Comparison of ENCODE assay signal across 14 cellular contexts in genomic region chr19:6730941-6731670, GRCh38. TPM values are rescaled to one million over a fixed set of nuclear protein-coding genes. Genes with fewer than 3 reads are reported as not detected.
A peak's percentile ranks its signal among the peaks of the same experiment; 100 is the strongest.
DNase-seq lines count a peak whose midpoint lies in the region; ATAC-seq, FAIRE-seq and TF ChIP-seq lines count a peak whose summit lies in the region.
"Had no signal": no experiment of that assay in that cellular context is flagged by ENCODE, and none has a peak within 500 bp of the region (broad histone marks: within the 10 kb centered on the region; RNA-seq: fewer than 3 reads in every experiment).

No MANE protein-coding gene starts in this region.

- no peak for TF ChIP-seq POLR2A in HCT116 (IDR thresholded peaks at IDR 0.05; ENCODE audit: borderline replicate concordance, extremely low read depth, insufficient read depth, insufficient read length)
- no peak for TF ChIP-seq POLR2A in HepG2 (IDR thresholded peaks at IDR 0.05; ENCODE audit: insufficient read depth in 1 of 2, low read depth in 2 of 2, low read length in 2 of 2)
- no peak for TF ChIP-seq POLR2A in stomach (IDR thresholded peaks at IDR 0.05)

- H3K36me3 ChIP-seq in HCT116 (ENCODE audit: control insufficient read depth in 1 of 2, insufficient read depth in 2 of 2, low read length in 2 of 2) (no peaks in the 10 kb centered on the region; a peak in 2 of 4 replicates), HepG2 (replicated peaks in 1 of 2; ENCODE audit: control insufficient read depth in 1 of 2, insufficient read depth in 2 of 2, low read length in 2 of 2) (peaks cover 0 to 2% of the 10 kb centered on the region in 2 experiments; a peak in 2 of 5 replicates), stomach (peaks cover 10 to 50% (median 37%) of the 10 kb centered on the region in 4 donors), H7 (replicated peaks; ENCODE audit: control insufficient read depth, insufficient read depth, low read length) (peaks cover 2% of the 10 kb centered on the region)

- H3K4me2 ChIP-seq in HCT116 (ENCODE audit: low read length) = peak overlapping the region; percentile 23
- H3K4me2 ChIP-seq in HepG2 (ENCODE audit: low read depth, low read length) = peak overlapping the region; percentile 56; the same call in 1 of the 2 replicates
- H3K4me2 ChIP-seq: PC-9 had no signal

- H4K20me1 ChIP-seq in HCT116 (ENCODE audit: insufficient read depth) (no peaks in the 10 kb centered on the region), HepG2 (ENCODE audit: insufficient read depth, low read length) (no peaks in the 10 kb centered on the region)

- no peaks in the 10 kb centered on the region for H3K27me3 ChIP-seq in HCT116 (ENCODE audit: insufficient read depth, low read length)
- H3K27me3 ChIP-seq in HepG2 (ENCODE audit: control insufficient read depth in 1 of 2, insufficient read depth in 2 of 2, low read length in 2 of 2) = no peaks in the 10 kb centered on the region
- no peaks in the 10 kb centered on the region for H3K27me3 ChIP-seq in stomach
- H3K27me3 ChIP-seq in H7 (ENCODE audit: control insufficient read depth, insufficient read depth, low read length) = no peaks in the 10 kb centered on the region

- TF ChIP-seq EP300 in HepG2 (IDR thresholded peaks at IDR 0.05; ENCODE audit: low read depth in 2 of 2, low read length in 2 of 2) = no peak
- no peak for TF ChIP-seq EP300 in HepG2 (CRISPR knock-in tag; IDR thresholded peaks at IDR 0.05; ENCODE audit: borderline replicate concordance)
- TF ChIP-seq EP300 in stomach (IDR thresholded peaks at IDR 0.05) = no peak

- CTCF ChIA-PET in HCT116 (lab: Charles Lee) (no interaction called here), HepG2 (lab: Yijun Ruan, JAX; ENCODE audit: low intra/inter-chr PET ratio, low total read pairs) (no interaction called here)

- TF ChIP-seq RAD21 in HCT116 (IDR thresholded peaks at IDR 0.05; ENCODE audit: low read depth) = no peak
- TF ChIP-seq RAD21 in HepG2 (CRISPR knock-in tag; IDR thresholded peaks at IDR 0.05) = no peak

- RAD21 ChIA-PET in HCT116 (lab: Charles Lee; ENCODE audit: low non-redundant PET in 1 of 2, low total read pairs in 2 of 2, uncharacterized antibody in 2 of 2, unreplicated experiment in 2 of 2) = interaction anchor here in 1 of 2 experiments (0.7 kb wide), 1 partner anchor 182 kb away, joined by 7 read pairs; no protein-coding TSS in a partner anchor

- H3K9ac ChIP-seq in HCT116 (ENCODE audit: low read length) (no peak overlapping the region), HepG2 (ENCODE audit: insufficient read depth, low read depth, low read length) (peak overlapping the region; percentile 43; the same call in 1 of the 2 replicates)

- no peak for TF ChIP-seq CTCF in 22Rv1 (IDR thresholded peaks at IDR 0.05)
- no peak for TF ChIP-seq CTCF in HCT116 (IDR thresholded peaks at IDR 0.05 in 2 of 3, conservative IDR thresholded peaks at IDR 0.05 in 1 of 3; ENCODE audit: borderline replicate concordance in 1 of 3, insufficient read depth in 1 of 3, low read depth in 2 of 3, low read length in 2 of 3)
- TF ChIP-seq CTCF in HepG2 (CRISPR knock-in tag; IDR thresholded peaks at IDR 0.05) = no peak
- TF ChIP-seq CTCF in stomach (IDR thresholded peaks at IDR 0.05) = no peak

- peaks cover 9% of the 10 kb centered on the region for H3K79me2 ChIP-seq in HCT116 (ENCODE audit: insufficient read depth, low read length)
- peaks cover 11% of the 10 kb centered on the region for H3K79me2 ChIP-seq in HepG2 (ENCODE audit: insufficient read depth, low read length)

- no peak for FAIRE-seq in HepG2 (lab: Jason Lieb, UNC)

- H3K4me3 ChIP-seq in HCT116 (replicated peaks in 1 of 2; ENCODE audit: low read depth in 1 of 2, low read length in 2 of 2) (no peak overlapping the region), HepG2 (replicated peaks in 1 of 3; ENCODE audit: insufficient read depth in 1 of 3, low read depth in 2 of 3, low read length in 3 of 3) (peak overlapping the region in 2 of 3 experiments; percentile 44 to 48; a peak in 3 of 6 replicates), stomach (peak overlapping the region in 3 of 4 donors; percentile 22 to 28 (median 27)), H7 (ENCODE audit: insufficient read depth, low read depth, low read length) (no peak overlapping the region)
- H3K4me3 ChIP-seq: PC-9 had no signal

- H2AFZ ChIP-seq in HCT116 (ENCODE audit: low read depth, low read length, poor library complexity, severe bottlenecking) = no peak overlapping the region
- H2AFZ ChIP-seq in HepG2 (ENCODE audit: low read length) = no peak overlapping the region
- H2AFZ ChIP-seq: PC-9 had no signal

- H3K27ac ChIP-seq in 22Rv1 = 0 out of 2 replicates have a peak overlapping the region, but pooled peaks have one; percentile 34
- peak overlapping the region; percentile 45; the same call in 1 of the 2 replicates for H3K27ac ChIP-seq in HCT116 (ENCODE audit: low read depth, low read length)
- H3K27ac ChIP-seq in HepG2 (ENCODE audit: extremely low read length, insufficient read depth, low read length) = peak overlapping the region; percentile 44
- H3K27ac ChIP-seq in stomach = peak overlapping the region in 4 of 5 donors; percentile 48 to 77 (median 62)
- H3K27ac ChIP-seq: PC-9 had no signal

- H3K9me3 ChIP-seq in HCT116 (ENCODE audit: control insufficient read depth in 1 of 2, insufficient read depth in 1 of 2, low read depth in 1 of 2, low read length in 2 of 2) (no peaks in the 10 kb centered on the region), HepG2 (ENCODE audit: low read length) (no peaks in the 10 kb centered on the region), stomach (no peaks in the 10 kb centered on the region)

- POLR2A ChIA-PET in HCT116 (lab: Charles Lee) = interaction anchor here (0.6 kb wide), 2 partner anchors 37 to 128 kb away, joined by 4 to 5 read pairs; no protein-coding TSS in a partner anchor
- POLR2A ChIA-PET in HepG2 (lab: Yijun Ruan, JAX) = interaction anchor here (1.0 to 3.8 kb wide), 10 partner anchors 7 to 56 kb away, joined by 3 to 187 read pairs (median 6); partner anchors contain the start of genes C3 and GPR108

- in situ Hi-C loops in HepG2 (cut with HindIII; ENCODE audit: extremely low pct_ligation_motif_present, low pct_unique_long_range_greater_than_20kb) = no loop called here

- BruUV-seq in HCT116 (replicated peaks; lab: Mats Ljungman, UMichigan) (no TSS peak), HepG2 (replicated peaks; lab: Mats Ljungman, UMichigan) (no TSS peak)

- 81% methylated on average over 22 of the region's 30 CpGs for WGBS in HepG2 (ENCODE audit: low lambda C conversion rate)
- WGBS in stomach, 5 donors = 70 to 90% (median 79%) methylated on average over 17 to 30 of the region's 30 CpGs

- H3K4me1 ChIP-seq in HCT116 (ENCODE audit: control insufficient read depth in 1 of 2, insufficient read depth in 2 of 2, low read length in 2 of 2) (peaks cover 12 to 24% of the 10 kb centered on the region in 2 experiments), HepG2 (ENCODE audit: insufficient read depth, low read length) (peaks cover 71% of the 10 kb centered on the region), stomach (peaks cover 21 to 43% (median 26%) of the 10 kb centered on the region in 4 donors)

- peak; percentile 37 for ATAC-seq in HCT116
- peak; percentile 9 for ATAC-seq in HepG2

- DNase-seq in HCT116 (ENCODE audit: low read depth, low spot score) (no peak), HepG2 (ENCODE audit: low spot score) (no peak), stomach (no peak), A172 (ENCODE audit: low spot score) (no peak), occipital lobe (lab: John Stamatoyannopoulos, UW) (no peak), H7 (no peak)
- DNase-seq: COR-L47, MM.1S, NCI-H1092 treated with DMSO at 0.1 percent for 48 hours, NCI-H1694, NCI-H510A treated with DMSO at 0.1 percent for 48 hours, PC-9 had no signal

- intact Hi-C loops in HCT116 (cut with micrococcal nuclease) = no loop called here
- intact Hi-C loops in HepG2 (cut with micrococcal nuclease; ENCODE audit: unreplicated experiment) = loop anchor here (1.0 to 10.0 kb wide), 2 partner anchors 11 to 1144 kb away; partner anchors contain the start of genes C3 and PRR36
- intact Hi-C loops in stomach (cut with DNase I; ENCODE audit: low total_unique reads) = loop anchor here (10.0 kb wide), 1 partner anchor 134 kb away; no protein-coding TSS in a partner anchor

- no peaks in the 10 kb centered on the region for H3K9me2 ChIP-seq in HCT116 (ENCODE audit: insufficient read depth)

RNA-seq across cellular contexts. Expression of gene GPR108, which starts 6.3 kb away (rescaled TPM):
- total RNA-seq in HCT116 (2021; ENCODE audit: unreplicated experiment) = 75.0 TPM
- polyA plus RNA-seq in HCT116 (2012) = 89.6 and 104 TPM in 2 replicates
- 24.1 and 36.4 TPM in 2 replicates for total RNA-seq in HepG2 (2016; rRNA removed; fragmentation: Illumina TruSeq; extraction: Trizol)
- total RNA-seq in HepG2 (2016; cell fraction: cytosol; rRNA removed; fragmentation: Illumina TruSeq; extraction: Trizol; ENCODE audit: low read depth) = 38.0 and 46.7 TPM in 2 replicates
- total RNA-seq in HepG2 (2016; cell fraction: insoluble cytoplasmic fraction; rRNA removed; fragmentation: Illumina TruSeq; extraction: Trizol) = 17.4 and 36.4 TPM in 2 replicates
- total RNA-seq in HepG2 (2016; cell fraction: membrane; rRNA removed; fragmentation: Illumina TruSeq; extraction: Trizol) = 50.7 and 59.0 TPM in 2 replicates
- 28.9 and 37.5 TPM in 2 replicates for total RNA-seq in HepG2 (2016; cell fraction: nucleus; rRNA removed; fragmentation: Illumina TruSeq; extraction: Trizol)
- 63.0 and 69.7 TPM in 2 replicates for polyA plus RNA-seq in HepG2 (2011; rRNA removed)
- polyA plus RNA-seq in HepG2 (2011; cell fraction: cytosol; rRNA removed) = 52.1 and 59.5 TPM in 2 replicates
- polyA plus RNA-seq in HepG2 (2011; cell fraction: nucleus; rRNA removed) = 207 and 243 TPM in 2 replicates
- polyA plus RNA-seq in HepG2 (2012) = 28.8 and 45.1 TPM in 2 replicates
- 45.8 and 48.0 TPM in 2 replicates for polyA plus RNA-seq in HepG2 (2016; cell fraction: cytosol; fragmentation: Illumina TruSeq; extraction: Trizol; ENCODE audit: low read depth)
- polyA plus RNA-seq in HepG2 (2016; cell fraction: insoluble cytoplasmic fraction; fragmentation: Illumina TruSeq; extraction: Trizol; ENCODE audit: low read depth) = 22.1 and 29.5 TPM in 2 replicates
- 52.9 and 59.3 TPM in 2 replicates for polyA plus RNA-seq in HepG2 (2016; cell fraction: membrane; fragmentation: Illumina TruSeq; extraction: Trizol; ENCODE audit: low read depth)
- 87.3 and 93.9 TPM in 2 replicates for polyA plus RNA-seq in HepG2 (2016; cell fraction: nucleus; fragmentation: Illumina TruSeq; extraction: Trizol; ENCODE audit: insufficient read depth, low read depth)
- 154 and 189 TPM in 2 replicates for polyA minus RNA-seq in HepG2 (2011; rRNA and poly(A)+ RNA removed; ENCODE audit: low replicate concordance)
- 18.7 and 18.9 TPM in 2 replicates for polyA minus RNA-seq in HepG2 (2011; cell fraction: cytosol; rRNA and poly(A)+ RNA removed)
- 28.3 and 32.7 TPM in 2 replicates for polyA minus RNA-seq in HepG2 (2011; cell fraction: nucleus; rRNA and poly(A)+ RNA removed)
- total RNA-seq in stomach = 10 to 100 TPM; 28.1 to 78.6 (median 54.2) TPM
- 100 to 1,000 TPM in 1 of 3 donors, 10 to 100 TPM in 2; 59.9 to 132 (median 64.4) TPM for polyA plus RNA-seq in stomach
- total RNA-seq in A172 (2014; rRNA removed; shearing (Covaris generic)) = 57.8 and 62.3 TPM in 2 replicates
- total RNA-seq in occipital lobe = 11.2 TPM
- 60.7 and 61.7 TPM in 2 replicates for total RNA-seq in H7 (2014; rRNA removed; shearing (Covaris generic))

RNA-seq across cellular contexts. Expression of gene TRIP10, which starts 8.4 kb away (rescaled TPM):
- 111 TPM for total RNA-seq in HCT116 (2021; ENCODE audit: unreplicated experiment)
- 109 and 120 TPM in 2 replicates for polyA plus RNA-seq in HCT116 (2012)
- total RNA-seq in HepG2 (2016; rRNA removed; fragmentation: Illumina TruSeq; extraction: Trizol) = 24.1 and 32.5 TPM in 2 replicates
- 14.5 and 17.4 TPM in 2 replicates for total RNA-seq in HepG2 (2016; cell fraction: cytosol; rRNA removed; fragmentation: Illumina TruSeq; extraction: Trizol; ENCODE audit: low read depth)
- total RNA-seq in HepG2 (2016; cell fraction: insoluble cytoplasmic fraction; rRNA removed; fragmentation: Illumina TruSeq; extraction: Trizol) = 21.0 and 35.2 TPM in 2 replicates
- 24.2 and 24.9 TPM in 2 replicates for total RNA-seq in HepG2 (2016; cell fraction: membrane; rRNA removed; fragmentation: Illumina TruSeq; extraction: Trizol)
- total RNA-seq in HepG2 (2016; cell fraction: nucleus; rRNA removed; fragmentation: Illumina TruSeq; extraction: Trizol) = 15.8 and 19.9 TPM in 2 replicates
- polyA plus RNA-seq in HepG2 (2011; rRNA removed) = 33.2 and 39.4 TPM in 2 replicates
- 27.2 and 31.9 TPM in 2 replicates for polyA plus RNA-seq in HepG2 (2011; cell fraction: cytosol; rRNA removed)
- 93.2 and 99.5 TPM in 2 replicates for polyA plus RNA-seq in HepG2 (2011; cell fraction: nucleus; rRNA removed)
- 45.5 and 60.4 TPM in 2 replicates for polyA plus RNA-seq in HepG2 (2012)
- polyA plus RNA-seq in HepG2 (2016; cell fraction: cytosol; fragmentation: Illumina TruSeq; extraction: Trizol; ENCODE audit: low read depth) = 20.7 and 22.0 TPM in 2 replicates
- 32.6 and 39.0 TPM in 2 replicates for polyA plus RNA-seq in HepG2 (2016; cell fraction: insoluble cytoplasmic fraction; fragmentation: Illumina TruSeq; extraction: Trizol; ENCODE audit: low read depth)
- 29.2 and 30.7 TPM in 2 replicates for polyA plus RNA-seq in HepG2 (2016; cell fraction: membrane; fragmentation: Illumina TruSeq; extraction: Trizol; ENCODE audit: low read depth)
- 79.8 and 91.2 TPM in 2 replicates for polyA plus RNA-seq in HepG2 (2016; cell fraction: nucleus; fragmentation: Illumina TruSeq; extraction: Trizol; ENCODE audit: insufficient read depth, low read depth)
- polyA minus RNA-seq in HepG2 (2011; rRNA and poly(A)+ RNA removed; ENCODE audit: low replicate concordance) = 17.1 and 24.3 TPM in 2 replicates
- polyA minus RNA-seq in HepG2 (2011; cell fraction: cytosol; rRNA and poly(A)+ RNA removed) = 14.9 and 15.0 TPM in 2 replicates
- 19.4 and 20.3 TPM in 2 replicates for polyA minus RNA-seq in HepG2 (2011; cell fraction: nucleus; rRNA and poly(A)+ RNA removed)
- 10 to 100 TPM; 30.1 to 91.5 (median 86.9) TPM for total RNA-seq in stomach
- polyA plus RNA-seq in stomach = 100 to 1,000 TPM in 1 of 3 donors, 10 to 100 TPM in 2; 44.9 to 111 (median 46.8) TPM
- 56.2 and 58.3 TPM in 2 replicates for total RNA-seq in A172 (2014; rRNA removed; shearing (Covaris generic))
- total RNA-seq in occipital lobe = 3.0 TPM
- total RNA-seq in H7 (2014; rRNA removed; shearing (Covaris generic)) = 84.5 and 92.2 TPM in 2 replicates

RNA-seq across cellular contexts. Expression of gene C3, which starts 10.7 kb away (rescaled TPM):
- 7.0 TPM for total RNA-seq in HCT116 (2021; ENCODE audit: unreplicated experiment)
- polyA plus RNA-seq in HCT116 (2012) = 1.6 and 2.1 TPM in 2 replicates
- total RNA-seq in HepG2 (2016; rRNA removed; fragmentation: Illumina TruSeq; extraction: Trizol) = 700 and 1,455 TPM in 2 replicates
- total RNA-seq in HepG2 (2016; cell fraction: cytosol; rRNA removed; fragmentation: Illumina TruSeq; extraction: Trizol; ENCODE audit: low read depth) = 160 and 192 TPM in 2 replicates
- total RNA-seq in HepG2 (2016; cell fraction: insoluble cytoplasmic fraction; rRNA removed; fragmentation: Illumina TruSeq; extraction: Trizol) = 643 and 1,412 TPM in 2 replicates
- 268 and 291 TPM in 2 replicates for total RNA-seq in HepG2 (2016; cell fraction: membrane; rRNA removed; fragmentation: Illumina TruSeq; extraction: Trizol)
- total RNA-seq in HepG2 (2016; cell fraction: nucleus; rRNA removed; fragmentation: Illumina TruSeq; extraction: Trizol) = 1,410 and 1,846 TPM in 2 replicates
- 6,272 and 9,798 TPM in 2 replicates for polyA plus RNA-seq in HepG2 (2011; rRNA removed)
- 4,601 and 7,618 TPM in 2 replicates for polyA plus RNA-seq in HepG2 (2011; cell fraction: cytosol; rRNA removed)
- polyA plus RNA-seq in HepG2 (2011; cell fraction: nucleus; rRNA removed) = 6,023 and 6,891 TPM in 2 replicates
- 3,859 and 6,494 TPM in 2 replicates for polyA plus RNA-seq in HepG2 (2012)
- 195 and 210 TPM in 2 replicates for polyA plus RNA-seq in HepG2 (2016; cell fraction: cytosol; fragmentation: Illumina TruSeq; extraction: Trizol; ENCODE audit: low read depth)
- polyA plus RNA-seq in HepG2 (2016; cell fraction: insoluble cytoplasmic fraction; fragmentation: Illumina TruSeq; extraction: Trizol; ENCODE audit: low read depth) = 903 and 1,023 TPM in 2 replicates
- 286 and 340 TPM in 2 replicates for polyA plus RNA-seq in HepG2 (2016; cell fraction: membrane; fragmentation: Illumina TruSeq; extraction: Trizol; ENCODE audit: low read depth)
- 3,631 and 3,793 TPM in 2 replicates for polyA plus RNA-seq in HepG2 (2016; cell fraction: nucleus; fragmentation: Illumina TruSeq; extraction: Trizol; ENCODE audit: insufficient read depth, low read depth)
- polyA minus RNA-seq in HepG2 (2011; rRNA and poly(A)+ RNA removed; ENCODE audit: low replicate concordance) = 785 and 9,683 TPM in 2 replicates
- 2,000 and 4,520 TPM in 2 replicates for polyA minus RNA-seq in HepG2 (2011; cell fraction: cytosol; rRNA and poly(A)+ RNA removed)
- 1,680 and 2,385 TPM in 2 replicates for polyA minus RNA-seq in HepG2 (2011; cell fraction: nucleus; rRNA and poly(A)+ RNA removed)
- 1,000 to 10,000 TPM in 1 of 5 donors, 100 to 1,000 TPM in 2, 10 to 100 TPM in 2; 35.3 to 1,672 (median 430) TPM for total RNA-seq in stomach
- polyA plus RNA-seq in stomach = 100 to 1,000 TPM in 1 of 3 donors, 10 to 100 TPM in 2; 22.8 to 367 (median 75.0) TPM
- 0.47 and 1.9 TPM in 2 replicates for total RNA-seq in A172 (2014; rRNA removed; shearing (Covaris generic))
- total RNA-seq in occipital lobe = 12.3 TPM
- 13.4 and 20.2 TPM in 2 replicates for total RNA-seq in H7 (2014; rRNA removed; shearing (Covaris generic))

RNA-seq across cellular contexts. Expression of gene SH2D3A, which starts 36.1 kb away (rescaled TPM):
- 75.7 TPM for total RNA-seq in HCT116 (2021; ENCODE audit: unreplicated experiment)
- polyA plus RNA-seq in HCT116 (2012) = 57.7 and 67.0 TPM in 2 replicates
- 0.60 and 1.0 TPM in 2 replicates for total RNA-seq in HepG2 (2016; rRNA removed; fragmentation: Illumina TruSeq; extraction: Trizol)
- total RNA-seq in HepG2 (2016; cell fraction: cytosol; rRNA removed; fragmentation: Illumina TruSeq; extraction: Trizol; ENCODE audit: low read depth) = 0.61 and 1.1 TPM in 2 replicates
- total RNA-seq in HepG2 (2016; cell fraction: insoluble cytoplasmic fraction; rRNA removed; fragmentation: Illumina TruSeq; extraction: Trizol) = 0.82 and 1.2 TPM in 2 replicates
- total RNA-seq in HepG2 (2016; cell fraction: membrane; rRNA removed; fragmentation: Illumina TruSeq; extraction: Trizol) = 1.00 and 1.4 TPM in 2 replicates
- 0.81 and 1.2 TPM in 2 replicates for total RNA-seq in HepG2 (2016; cell fraction: nucleus; rRNA removed; fragmentation: Illumina TruSeq; extraction: Trizol)
- 1.8 and 2.2 TPM in 2 replicates for polyA plus RNA-seq in HepG2 (2011; rRNA removed)
- polyA plus RNA-seq in HepG2 (2011; cell fraction: cytosol; rRNA removed) = 0.97 and 1.7 TPM in 2 replicates
- polyA plus RNA-seq in HepG2 (2011; cell fraction: nucleus; rRNA removed) = 2.5 and 3.9 TPM in 2 replicates
- polyA plus RNA-seq in HepG2 (2012) = 1.7 and 1.9 TPM in 2 replicates
- 0.81 and 0.84 TPM in 2 replicates for polyA plus RNA-seq in HepG2 (2016; cell fraction: cytosol; fragmentation: Illumina TruSeq; extraction: Trizol; ENCODE audit: low read depth)
- polyA plus RNA-seq in HepG2 (2016; cell fraction: insoluble cytoplasmic fraction; fragmentation: Illumina TruSeq; extraction: Trizol; ENCODE audit: low read depth) = 1.0 and 1.5 TPM in 2 replicates
- polyA plus RNA-seq in HepG2 (2016; cell fraction: membrane; fragmentation: Illumina TruSeq; extraction: Trizol; ENCODE audit: low read depth) = 0.56 and 0.95 TPM in 2 replicates
- polyA plus RNA-seq in HepG2 (2016; cell fraction: nucleus; fragmentation: Illumina TruSeq; extraction: Trizol; ENCODE audit: insufficient read depth, low read depth) = 1.2 and 2.2 TPM in 2 replicates
- 2.2 and 18.7 TPM in 2 replicates for polyA minus RNA-seq in HepG2 (2011; rRNA and poly(A)+ RNA removed; ENCODE audit: low replicate concordance)
- polyA minus RNA-seq in HepG2 (2011; cell fraction: cytosol; rRNA and poly(A)+ RNA removed) = 0.70 and 0.89 TPM in 2 replicates
- polyA minus RNA-seq in HepG2 (2011; cell fraction: nucleus; rRNA and poly(A)+ RNA removed) = 2.1 and 2.3 TPM in 2 replicates
- 10 to 100 TPM in 4 of 5 donors, 1 to 10 TPM in 1; 8.8 to 71.3 (median 43.0) TPM for total RNA-seq in stomach
- polyA plus RNA-seq in stomach = 10 to 100 TPM; 19.9 to 23.6 (median 20.2) TPM
- total RNA-seq in A172 (2014; rRNA removed; shearing (Covaris generic)) = not detected in 2 replicates
- not detected for total RNA-seq in occipital lobe
- 11.7 and 12.8 TPM in 2 replicates for total RNA-seq in H7 (2014; rRNA removed; shearing (Covaris generic))
- total RNA-seq: H4 had no signal

RNA-seq across cellular contexts. Expression of gene VAV1, which starts 41.4 kb away (rescaled TPM):
- total RNA-seq in HCT116 (2021; ENCODE audit: unreplicated experiment) (20.6 TPM), HepG2 (2016; rRNA removed; fragmentation: Illumina TruSeq; extraction: Trizol) (not detected in 2 replicates), stomach (100 to 1,000 TPM in 1 of 5 donors, 1 to 10 TPM in 4; 2.2 to 130 (median 4.4) TPM), occipital lobe (2.5 TPM)
- polyA plus RNA-seq in HCT116 (2012) = 37.2 and 37.3 TPM in 2 replicates
- not detected in 2 replicates for total RNA-seq in HepG2 (2016; cell fraction: cytosol; rRNA removed; fragmentation: Illumina TruSeq; extraction: Trizol; ENCODE audit: low read depth)
- total RNA-seq in HepG2 (2016; cell fraction: insoluble cytoplasmic fraction; rRNA removed; fragmentation: Illumina TruSeq; extraction: Trizol) = not detected in 2 replicates
- total RNA-seq in HepG2 (2016; cell fraction: membrane; rRNA removed; fragmentation: Illumina TruSeq; extraction: Trizol) = not detected in 2 replicates
- total RNA-seq in HepG2 (2016; cell fraction: nucleus; rRNA removed; fragmentation: Illumina TruSeq; extraction: Trizol) = not detected in 2 replicates
- polyA plus RNA-seq in HepG2 (2011; rRNA removed) (not detected in 2 replicates), stomach (1 to 10 TPM; 1.7 to 3.7 (median 3.6) TPM)
- not detected in 2 replicates for polyA plus RNA-seq in HepG2 (2011; cell fraction: cytosol; rRNA removed)
- polyA plus RNA-seq in HepG2 (2011; cell fraction: nucleus; rRNA removed) = 0.05 TPM in 1 of 2 replicates, not detected in the other
- not detected in 2 replicates for polyA plus RNA-seq in HepG2 (2012)
- polyA plus RNA-seq in HepG2 (2016; cell fraction: cytosol; fragmentation: Illumina TruSeq; extraction: Trizol; ENCODE audit: low read depth) = not detected in 2 replicates
- polyA plus RNA-seq in HepG2 (2016; cell fraction: insoluble cytoplasmic fraction; fragmentation: Illumina TruSeq; extraction: Trizol; ENCODE audit: low read depth) = not detected in 2 replicates
- polyA plus RNA-seq in HepG2 (2016; cell fraction: membrane; fragmentation: Illumina TruSeq; extraction: Trizol; ENCODE audit: low read depth) = not detected in 2 replicates
- not detected in 2 replicates for polyA plus RNA-seq in HepG2 (2016; cell fraction: nucleus; fragmentation: Illumina TruSeq; extraction: Trizol; ENCODE audit: insufficient read depth, low read depth)
- not detected in 2 replicates for polyA minus RNA-seq in HepG2 (2011; rRNA and poly(A)+ RNA removed; ENCODE audit: low replicate concordance)
- not detected in 2 replicates for polyA minus RNA-seq in HepG2 (2011; cell fraction: cytosol; rRNA and poly(A)+ RNA removed)
- polyA minus RNA-seq in HepG2 (2011; cell fraction: nucleus; rRNA and poly(A)+ RNA removed) = not detected in 2 replicates
- total RNA-seq in A172 (2014; rRNA removed; shearing (Covaris generic)) = 0.14 TPM in 1 of 2 replicates, not detected in the other
- 9.5 and 13.3 TPM in 2 replicates for total RNA-seq in H7 (2014; rRNA removed; shearing (Covaris generic))

Comparison
In these comparisons a context has a peak if more than half of its experiments do, and no peak if none do; other contexts are left out.
1. H3K4me3 ChIP-seq: peak in HepG2 (2 of 3) and stomach (3 of 4); none in HCT116 (0 of 2) and H7 (single experiment).
2. Peak in every context shown above with its lines, with median percentiles within 50 percentile points of each other: H3K27ac ChIP-seq.